ENCODE assay signal across 18 cellular contexts in the genomic region with DNA sequence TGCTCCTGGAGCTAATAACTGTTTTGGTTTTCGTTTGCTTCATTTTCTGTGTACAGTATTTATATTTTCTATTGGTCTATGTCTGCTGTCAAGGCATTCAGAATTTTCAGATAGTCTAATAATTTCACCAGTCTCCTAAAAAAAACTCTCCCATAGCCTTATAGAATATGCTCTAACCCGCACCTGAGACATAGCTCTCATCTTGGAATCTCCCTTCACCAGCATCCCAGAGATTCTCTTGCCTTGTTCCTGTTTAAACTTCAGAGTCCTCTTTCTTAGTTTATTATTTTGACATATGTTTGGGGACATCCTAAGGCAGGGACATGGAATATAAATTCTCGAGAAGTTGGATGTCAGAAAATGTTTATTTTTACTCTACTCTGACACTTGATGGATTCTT. TPM values are rescaled to one million over a fixed set of nuclear protein-coding genes. Genes with fewer than 3 reads are reported as not detected.
A peak's percentile ranks its signal among the peaks of the same experiment; 100 is the strongest.
DNase-seq lines count a peak whose midpoint lies in the region; ATAC-seq and TF ChIP-seq lines count a peak whose summit lies in the region.
"Had no signal": no experiment of that assay in that cellular context is flagged by ENCODE, and none has a peak within 500 bp of the region (broad histone marks: within the 10 kb centered on the region; RNA-seq: fewer than 3 reads in every experiment).

No MANE protein-coding gene starts in this region.

- H3K27ac Mint-ChIP-seq in activated CD8-positive, alpha-beta memory T cell treated with anti-CD3 and anti-CD28 coated beads, Interleukin-2, amount 10 ng/mL, durations not matched to agents 7 days and 5 days = peak overlapping the region; percentile 16
- peak overlapping the region; percentile 96 for H3K27ac Mint-ChIP-seq in CD8-positive, alpha-beta T cell
- peak overlapping the region; percentile 86 for H3K27ac Mint-ChIP-seq in activated naive CD8-positive, alpha-beta T cell treated with anti-CD3 and anti-CD28 coated beads, Interleukin-2, amount 10 ng/mL, durations not matched to agents 7 days and 5 days
- H3K27ac Mint-ChIP-seq in natural killer cell treated with Interleukin-12 subunit alpha and Interleukin-12 subunit beta and Interleukin-15 and Interleukin-18, amount 100 ng/mL, for 72 hours = peak overlapping the region; percentile 3 to 49

- TF ChIP-seq POLR2A in adrenal gland (IDR thresholded peaks at IDR 0.05) = no peak

- H3K9me3 ChIP-seq in CD8-positive, alpha-beta T cell (ENCODE audit: low read length) = no peaks in the 10 kb centered on the region
- H3K9me3 ChIP-seq in adrenal gland (replicated peaks in 1 of 3) = no peaks in the 10 kb centered on the region
- H3K9me3 ChIP-seq: BE2C had no signal

- peaks cover 85% of the 10 kb centered on the region for H3K4me1 ChIP-seq in CD8-positive, alpha-beta T cell (ENCODE audit: insufficient read depth, low read length)
- H3K4me1 ChIP-seq in adrenal gland (replicated peaks in 1 of 2) = no peaks in the 10 kb centered on the region
- H3K4me1 ChIP-seq: BE2C had no signal

- TF ChIP-seq CTCF in CD8-positive, alpha-beta T cell (IDR thresholded peaks at IDR 0.05) = no peak
- TF ChIP-seq CTCF in adrenal gland (IDR thresholded peaks at IDR 0.05) (no peak), omental fat pad (IDR thresholded peaks at IDR 0.05) (no peak)

- no peaks in the 10 kb centered on the region for H3K27me3 ChIP-seq in CD8-positive, alpha-beta T cell (ENCODE audit: insufficient read depth, low read length)
- no peaks in the 10 kb centered on the region for H3K27me3 ChIP-seq in adrenal gland
- H3K27me3 ChIP-seq: BE2C had no signal

- POLR2A ChIA-PET in CD8-positive, alpha-beta T cell (lab: Charles Lee) = no interaction called here
- POLR2A ChIA-PET in activated naive CD8-positive, alpha-beta T cell treated with anti-CD3 and anti-CD28 coated beads, Interleukin-2, amount 10 ng/mL, durations not matched to agents 7 days and 5 days (lab: Charles Lee) = interaction anchor here (1.0 kb wide), 1 partner anchor 80 kb away, joined by 4 read pairs; a partner anchor contains a TSS

- H3K36me3 ChIP-seq in CD8-positive, alpha-beta T cell (ENCODE audit: insufficient read depth, low read length) = no peaks in the 10 kb centered on the region
- H3K36me3 ChIP-seq in adrenal gland (replicated peaks in 1 of 2) = no peaks in the 10 kb centered on the region
- H3K36me3 ChIP-seq: BE2C had no signal

- H3K4me3 Mint-ChIP-seq in activated CD8-positive, alpha-beta memory T cell treated with anti-CD3 and anti-CD28 coated beads, Interleukin-2, amount 10 ng/mL, durations not matched to agents 7 days and 5 days = no peak overlapping the region
- H3K4me3 Mint-ChIP-seq in CD8-positive, alpha-beta T cell = no peak overlapping the region
- H3K4me3 Mint-ChIP-seq in activated naive CD8-positive, alpha-beta T cell treated with anti-CD3 and anti-CD28 coated beads, Interleukin-2, amount 10 ng/mL, durations not matched to agents 7 days and 5 days = no peak overlapping the region
- no peak overlapping the region for H3K4me3 Mint-ChIP-seq in natural killer cell treated with Interleukin-12 subunit alpha and Interleukin-12 subunit beta and Interleukin-15 and Interleukin-18, amount 100 ng/mL, for 72 hours

- CTCF ChIA-PET in activated CD8-positive, alpha-beta memory T cell treated with anti-CD3 and anti-CD28 coated beads, Interleukin-2, amount 10 ng/mL, durations not matched to agents 7 days and 5 days (lab: Charles Lee) = interaction anchor here (1.0 kb wide), 2 partner anchors 26 to 79 kb away, joined by 3 read pairs; a partner anchor contains a TSS
- CTCF ChIA-PET in CD8-positive, alpha-beta T cell (lab: Charles Lee) = interaction anchor here (1.3 kb wide), 1 partner anchor 32 kb away, joined by 4 read pairs; no protein-coding TSS in a partner anchor

- H3K9me3 Mint-ChIP-seq in activated CD8-positive, alpha-beta memory T cell treated with anti-CD3 and anti-CD28 coated beads, Interleukin-2, amount 10 ng/mL, durations not matched to agents 7 days and 5 days (ENCODE audit: low read depth) = no peaks in the 10 kb centered on the region
- H3K9me3 Mint-ChIP-seq in CD8-positive, alpha-beta T cell = peaks cover 2% of the 10 kb centered on the region
- peaks cover 3% of the 10 kb centered on the region for H3K9me3 Mint-ChIP-seq in activated naive CD8-positive, alpha-beta T cell treated with anti-CD3 and anti-CD28 coated beads, Interleukin-2, amount 10 ng/mL, durations not matched to agents 7 days and 5 days
- no peaks in the 10 kb centered on the region for H3K9me3 Mint-ChIP-seq in natural killer cell treated with Interleukin-12 subunit alpha and Interleukin-12 subunit beta and Interleukin-15 and Interleukin-18, amount 100 ng/mL, for 72 hours

- no peak overlapping the region for H3K4me3 ChIP-seq in CD8-positive, alpha-beta T cell (ENCODE audit: low read depth, low read length)
- no peak overlapping the region for H3K4me3 ChIP-seq in adrenal gland

- ATAC-seq in activated CD8-positive, alpha-beta memory T cell treated with anti-CD3 and anti-CD28 coated beads, Interleukin-2, amount 10 ng/mL, durations not matched to agents 7 days and 5 days = no peak
- no peak for ATAC-seq in CD8-positive, alpha-beta T cell
- ATAC-seq in activated naive CD8-positive, alpha-beta T cell treated with anti-CD3 and anti-CD28 coated beads, Interleukin-2, amount 10 ng/mL, durations not matched to agents 7 days and 5 days (ENCODE audit: low read depth) = no peak
- ATAC-seq in natural killer cell treated with Interleukin-12 subunit alpha and Interleukin-12 subunit beta and Interleukin-15 and Interleukin-18, amount 100 ng/mL, for 72 hours = no peak
- ATAC-seq in omental fat pad (ENCODE audit: low FRiP score) (no peak), HG02973 (IDR thresholded peaks at IDR 0.05; ENCODE audit: unreplicated experiment) (no peak)

- peaks cover 3% of the 10 kb centered on the region for H3K36me3 Mint-ChIP-seq in activated CD8-positive, alpha-beta memory T cell treated with anti-CD3 and anti-CD28 coated beads, Interleukin-2, amount 10 ng/mL, durations not matched to agents 7 days and 5 days
- no peaks in the 10 kb centered on the region for H3K36me3 Mint-ChIP-seq in CD8-positive, alpha-beta T cell
- peaks cover 6% of the 10 kb centered on the region for H3K36me3 Mint-ChIP-seq in activated naive CD8-positive, alpha-beta T cell treated with anti-CD3 and anti-CD28 coated beads, Interleukin-2, amount 10 ng/mL, durations not matched to agents 7 days and 5 days
- no peaks in the 10 kb centered on the region for H3K36me3 Mint-ChIP-seq in natural killer cell treated with Interleukin-12 subunit alpha and Interleukin-12 subunit beta and Interleukin-15 and Interleukin-18, amount 100 ng/mL, for 72 hours

- intact Hi-C loops in CD8-positive, alpha-beta T cell (cut with DNase I, micrococcal nuclease) = loop anchor here (1.0 to 10.0 kb wide), 4 partner anchors 26 to 352 kb away; a partner anchor contains a TSS
- intact Hi-C loops in adrenal gland (cut with DNase I) = no loop called here

- H3K4me1 Mint-ChIP-seq in activated CD8-positive, alpha-beta memory T cell treated with anti-CD3 and anti-CD28 coated beads, Interleukin-2, amount 10 ng/mL, durations not matched to agents 7 days and 5 days = peaks cover 65% of the 10 kb centered on the region
- H3K4me1 Mint-ChIP-seq in CD8-positive, alpha-beta T cell (ENCODE audit: low read depth) = peaks cover 77% of the 10 kb centered on the region
- peaks cover 63% of the 10 kb centered on the region for H3K4me1 Mint-ChIP-seq in activated naive CD8-positive, alpha-beta T cell treated with anti-CD3 and anti-CD28 coated beads, Interleukin-2, amount 10 ng/mL, durations not matched to agents 7 days and 5 days
- H3K4me1 Mint-ChIP-seq in natural killer cell treated with Interleukin-12 subunit alpha and Interleukin-12 subunit beta and Interleukin-15 and Interleukin-18, amount 100 ng/mL, for 72 hours (ENCODE audit: low read depth in 2 of 2) = peaks cover 36% of the 10 kb centered on the region in 2 donors

- no peak overlapping the region for H3K27ac ChIP-seq in CD8-positive, alpha-beta T cell (ENCODE audit: low read depth, low read length)
- H3K27ac ChIP-seq in adrenal gland = no peak overlapping the region
- H3K27ac ChIP-seq: HL-60 had no signal

- H3K27me3 Mint-ChIP-seq in activated CD8-positive, alpha-beta memory T cell treated with anti-CD3 and anti-CD28 coated beads, Interleukin-2, amount 10 ng/mL, durations not matched to agents 7 days and 5 days = no peaks in the 10 kb centered on the region
- H3K27me3 Mint-ChIP-seq in CD8-positive, alpha-beta T cell (ENCODE audit: low read depth) = no peaks in the 10 kb centered on the region
- H3K27me3 Mint-ChIP-seq in activated naive CD8-positive, alpha-beta T cell treated with anti-CD3 and anti-CD28 coated beads, Interleukin-2, amount 10 ng/mL, durations not matched to agents 7 days and 5 days = no peaks in the 10 kb centered on the region
- H3K27me3 Mint-ChIP-seq in natural killer cell treated with Interleukin-12 subunit alpha and Interleukin-12 subunit beta and Interleukin-15 and Interleukin-18, amount 100 ng/mL, for 72 hours = no peaks in the 10 kb centered on the region

- no peak for DNase-seq in activated CD8-positive, alpha-beta memory T cell treated with anti-CD3 and anti-CD28 coated beads, Interleukin-2, amount 10 ng/mL, durations not matched to agents 7 days and 5 days
- no peak for DNase-seq in activated CD8-positive, alpha-beta memory T cell treated with anti-CD3 and anti-CD28 coated beads, Interleukin-2, amount 50 U/mL, for 48 hours
- no peak for DNase-seq in CD8-positive, alpha-beta T cell
- DNase-seq in activated naive CD8-positive, alpha-beta T cell treated with anti-CD3 and anti-CD28 coated beads, Interleukin-2, amount 10 ng/mL, durations not matched to agents 7 days and 5 days = no peak
- no peak for DNase-seq in natural killer cell treated with Interleukin-12 subunit alpha and Interleukin-12 subunit beta and Interleukin-15 and Interleukin-18, amount 100 ng/mL, for 72 hours (ENCODE audit: low spot score)
- no peak for DNase-seq in adrenal gland
- no peak for DNase-seq in omental fat pad (ENCODE audit: low spot score)
- DNase-seq: BE2C, DMS79, H7, NCI-H1436, NCI-H1930, NCI-H226, NCI-H524 treated with DMSO at 0.1 percent for 48 hours, RPMI8226, SHP77 treated with DMSO at 0.1 percent for 48 hours had no signal

- WGBS in adrenal gland, 4 donors = 75 to 81% (median 78%) methylated on average over 3 of the region's 3 CpGs

RNA-seq across cellular contexts. Expression of a gene that starts 58.3 kb away (rescaled TPM):
- total RNA-seq in activated CD8-positive, alpha-beta memory T cell treated with anti-CD3 and anti-CD28 coated beads, Interleukin-2, amount 10 ng/mL, durations not matched to agents 7 days and 5 days = 10 to 100 TPM; 53.8 to 58.8 TPM
- 10 to 100 TPM; 60.8 to 63.6 TPM for total RNA-seq in CD8-positive, alpha-beta T cell
- total RNA-seq in activated naive CD8-positive, alpha-beta T cell treated with anti-CD3 and anti-CD28 coated beads, Interleukin-2, amount 10 ng/mL, durations not matched to agents 7 days and 5 days = 10 to 100 TPM; 56.1 TPM
- 10 to 100 TPM; 50.2 to 56.5 TPM for total RNA-seq in natural killer cell treated with Interleukin-12 subunit alpha and Interleukin-12 subunit beta and Interleukin-15 and Interleukin-18, amount 100 ng/mL, for 72 hours
- 10 to 100 TPM; 12.9 to 47.7 (median 36.7) TPM for total RNA-seq in adrenal gland
- 10 to 100 TPM; 33.5 to 93.1 (median 45.7) TPM for polyA plus RNA-seq in adrenal gland
- total RNA-seq in omental fat pad = 10 to 100 TPM; 27.4 to 42.9 (median 35.0) TPM

Comparison
In these comparisons a context has a peak if more than half of its experiments do, and no peak if none do; other contexts are left out.
1. H3K27ac Mint-ChIP-seq: peak in every context shown above with its lines; median percentile 96 in CD8-positive, alpha-beta T cell; 86 in activated naive CD8-positive, alpha-beta T cell treated with anti-CD3 and anti-CD28 coated beads, Interleukin-2, amount 10 ng/mL, durations not matched to agents 7 days and 5 days; 26 in natural killer cell treated with Interleukin-12 subunit alpha and Interleukin-12 subunit beta and Interleukin-15 and Interleukin-18, amount 100 ng/mL, for 72 hours; 16 in activated CD8-positive, alpha-beta memory T cell treated with anti-CD3 and anti-CD28 coated beads, Interleukin-2, amount 10 ng/mL, durations not matched to agents 7 days and 5 days.
2. intact Hi-C loops: an anchor here in CD8-positive, alpha-beta T cell (1.0 to 10.0 kb wide); none called in adrenal gland.